In the genomic region with DNA sequence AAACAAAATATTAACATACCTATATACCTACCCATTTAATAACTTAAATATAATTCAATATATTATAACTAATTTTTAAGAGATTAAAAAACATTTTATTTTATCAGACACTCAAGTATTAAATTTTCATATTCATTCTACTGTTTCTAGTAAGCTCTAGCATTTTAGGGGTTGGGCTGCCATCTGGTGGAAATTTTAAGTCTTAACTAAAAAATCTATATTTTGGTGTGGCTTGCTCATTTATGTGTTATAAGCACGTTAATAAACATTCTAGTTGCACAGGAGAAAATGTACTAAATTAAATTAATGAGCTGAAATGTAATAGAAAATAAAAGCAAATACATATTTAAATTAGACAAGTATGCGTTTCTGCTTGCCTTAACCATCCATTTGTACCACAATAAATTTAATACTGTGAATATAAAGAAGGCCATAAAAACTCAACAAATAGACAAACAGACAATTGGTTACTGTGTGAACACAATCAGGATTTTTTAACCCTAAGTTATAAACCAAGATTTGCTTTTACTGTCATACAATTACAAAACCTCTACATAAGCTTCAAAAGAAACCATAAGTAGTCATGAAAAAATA, we compare ENCODE assay signal across 9 cellular contexts.
DNase-seq lines count a peak whose midpoint lies in the region; ATAC-seq and TF ChIP-seq lines count a peak whose summit lies in the region.
"Had no signal": no experiment of that assay in that cellular context is flagged by ENCODE, and none has a peak within 500 bp of the region (broad histone marks: within the 10 kb centered on the region; RNA-seq: fewer than 3 reads in every experiment).

No MANE protein-coding gene starts in this region.

- H3K4me3 ChIP-seq in breast epithelium (no peak overlapping the region), mammary epithelial cell (replicated peaks in 1 of 3; ENCODE audit: insufficient read depth in 1 of 3, low read depth in 2 of 3, low read length in 3 of 3) (no peak overlapping the region), neural progenitor cell (no peak overlapping the region)

- H3K79me2 ChIP-seq in mammary epithelial cell (ENCODE audit: insufficient read depth, low read length) (no peaks in the 10 kb centered on the region), neural progenitor cell (ENCODE audit: low read depth) (no peaks in the 10 kb centered on the region)

- peak; percentile 59 for TF ChIP-seq CTCF in MCF 10A (IDR thresholded peaks at IDR 0.05; ENCODE audit: unreplicated experiment)
- no peak for TF ChIP-seq CTCF in breast epithelium (IDR thresholded peaks at IDR 0.05)
- TF ChIP-seq CTCF in mammary epithelial cell (conservative IDR thresholded peaks at IDR 0.05 in 1 of 2, IDR thresholded peaks at IDR 0.05 in 1 of 2; ENCODE audit: extremely low read depth in 1 of 2, insufficient read depth in 1 of 2, low read depth in 1 of 2, low read length in 2 of 2), result peak in 1 of 2 donors; percentile 46
- peak; percentile 62 for TF ChIP-seq CTCF in neural progenitor cell (IDR thresholded peaks at IDR 0.05)

- BruUV-seq in MCF 10A (replicated peaks; lab: Mats Ljungman, UMichigan) (no TSS peak), mammary epithelial cell (replicated peaks; lab: Mats Ljungman, UMichigan) (no TSS peak)

- H3K27ac ChIP-seq in breast epithelium (no peak overlapping the region), mammary epithelial cell (ENCODE audit: insufficient read depth, low read depth, low read length) (no peak overlapping the region), neural progenitor cell (no peak overlapping the region)

- peaks cover 9% of the 10 kb centered on the region for H3K4me1 Mint-ChIP-seq in MCF 10A (ENCODE audit: insufficient read depth, unreplicated experiment)
- no peaks in the 10 kb centered on the region for H3K4me1 Mint-ChIP-seq in neural progenitor cell
- no peaks in the 10 kb centered on the region for H3K4me1 Mint-ChIP-seq in stimulated activated naive CD8-positive, alpha-beta T cell treated with anti-CD3 and anti-CD28 coated beads, Interleukin-15, amount 100 ng/mL, for 72 hours
- H3K4me1 Mint-ChIP-seq: CD4-positive, CD25-positive, alpha-beta regulatory T cell had no signal

- H3K9me3 ChIP-seq in breast epithelium (no peaks in the 10 kb centered on the region), mammary epithelial cell (replicated peaks; ENCODE audit: insufficient read depth, low read length) (no peaks in the 10 kb centered on the region), neural progenitor cell (ENCODE audit: low read depth) (no peaks in the 10 kb centered on the region)

- in situ Hi-C loops in mammary epithelial cell (cut with MboI; ENCODE audit: low sequenced_read_pairs in 2 of 2), result no loop called here

- CTCF ChIA-PET in MCF 10A (lab: Yijun Ruan, JAX), result interaction anchor here (0.5 to 4.9 kb wide), 5 partner anchors 10 to 1784 kb away, joined by 3 to 50 read pairs (median 3); no protein-coding TSS in a partner anchor
- CTCF ChIA-PET in mammary epithelial cell (lab: Charles Lee; ENCODE audit: low non-redundant PET), result interaction anchor here (0.6 kb wide), 1 partner anchor 422 kb away, joined by 3 read pairs; no protein-coding TSS in a partner anchor

- H3K36me3 Mint-ChIP-seq in MCF 10A (ENCODE audit: insufficient read depth, unreplicated experiment) (no peaks in the 10 kb centered on the region), neural progenitor cell (no peaks in the 10 kb centered on the region)
- H3K36me3 Mint-ChIP-seq: CD4-positive, CD25-positive, alpha-beta regulatory T cell had no signal

- no peak overlapping the region for H3K27ac Mint-ChIP-seq in MCF 10A (ENCODE audit: low read depth, unreplicated experiment)
- no peak overlapping the region for H3K27ac Mint-ChIP-seq in neural progenitor cell
- no peak overlapping the region for H3K27ac Mint-ChIP-seq in stimulated activated naive CD8-positive, alpha-beta T cell treated with anti-CD3 and anti-CD28 coated beads, Interleukin-15, amount 100 ng/mL, for 72 hours
- H3K27ac Mint-ChIP-seq: CD4-positive, CD25-positive, alpha-beta regulatory T cell had no signal

- H3K36me3 ChIP-seq in breast epithelium, result no peaks in the 10 kb centered on the region
- no peaks in the 10 kb centered on the region for H3K36me3 ChIP-seq in mammary epithelial cell (ENCODE audit: insufficient read depth, low read length)
- no peaks in the 10 kb centered on the region for H3K36me3 ChIP-seq in neural progenitor cell

- TF ChIP-seq POLR2A in breast epithelium (IDR thresholded peaks at IDR 0.05), result no peak

- H3K4me1 ChIP-seq in breast epithelium (no peaks in the 10 kb centered on the region), mammary epithelial cell (ENCODE audit: insufficient read depth, low read length) (no peaks in the 10 kb centered on the region), neural progenitor cell (no peaks in the 10 kb centered on the region)

- no peaks in the 10 kb centered on the region for H3K27me3 Mint-ChIP-seq in MCF 10A (ENCODE audit: insufficient read depth, unreplicated experiment)
- no peaks in the 10 kb centered on the region for H3K27me3 Mint-ChIP-seq in neural progenitor cell (ENCODE audit: insufficient read depth, low read depth)
- H3K27me3 Mint-ChIP-seq in stimulated activated naive CD8-positive, alpha-beta T cell treated with anti-CD3 and anti-CD28 coated beads, Interleukin-15, amount 100 ng/mL, for 72 hours, result no peaks in the 10 kb centered on the region
- H3K27me3 Mint-ChIP-seq: CD4-positive, CD25-positive, alpha-beta regulatory T cell had no signal

- H3K9me3 Mint-ChIP-seq in MCF 10A (ENCODE audit: unreplicated experiment) (no peaks in the 10 kb centered on the region), neural progenitor cell (no peaks in the 10 kb centered on the region)
- H3K9me3 Mint-ChIP-seq in stimulated activated naive CD8-positive, alpha-beta T cell treated with anti-CD3 and anti-CD28 coated beads, Interleukin-15, amount 100 ng/mL, for 72 hours, result peaks cover 0 to 9% of the 10 kb centered on the region in 2 donors

- no peak for ATAC-seq in stimulated activated naive CD8-positive, alpha-beta T cell treated with anti-CD3 and anti-CD28 coated beads, Interleukin-15, amount 100 ng/mL, for 72 hours
- ATAC-seq in HG02973 (IDR thresholded peaks at IDR 0.05; ENCODE audit: unreplicated experiment), result no peak

- H3K4me2 ChIP-seq in mammary epithelial cell (ENCODE audit: insufficient read depth, low read depth, low read length), result no peak overlapping the region
- no peak overlapping the region for H3K4me2 ChIP-seq in neural progenitor cell

- 0% methylated on average over 2 of the region's 2 CpGs for WGBS in mammary epithelial cell (ENCODE audit: low coverage, missing lambda C conversion rate)

- H3K4me3 Mint-ChIP-seq in MCF 10A (ENCODE audit: unreplicated experiment) (no peak overlapping the region), neural progenitor cell (no peak overlapping the region)
- no peak overlapping the region for H3K4me3 Mint-ChIP-seq in stimulated activated naive CD8-positive, alpha-beta T cell treated with anti-CD3 and anti-CD28 coated beads, Interleukin-15, amount 100 ng/mL, for 72 hours
- H3K4me3 Mint-ChIP-seq: CD4-positive, CD25-positive, alpha-beta regulatory T cell had no signal

- H3K27me3 ChIP-seq in breast epithelium, result no peaks in the 10 kb centered on the region
- H3K27me3 ChIP-seq in mammary epithelial cell (ENCODE audit: insufficient read depth, low read length), result no peaks in the 10 kb centered on the region
- H3K27me3 ChIP-seq in neural progenitor cell, result no peaks in the 10 kb centered on the region

- peak; percentile 69 for DNase-seq in MCF 10A (ENCODE audit: unreplicated experiment)
- no peak for DNase-seq in breast epithelium (ENCODE audit: low spot score in 2 of 2)
- DNase-seq in NCI-H82 (lab: John Stamatoyannopoulos, UW), result peak; percentile 60
- peak; percentile 24 for DNase-seq in mammary epithelial cell
- DNase-seq in neural progenitor cell (ENCODE audit: low spot score), result peak; percentile 51
- DNase-seq in ureter (ENCODE audit: low spot score), result no peak
- DNase-seq in stimulated activated naive CD8-positive, alpha-beta T cell treated with anti-CD3 and anti-CD28 coated beads, Interleukin-15, amount 100 ng/mL, for 72 hours, result no peak

- no peak overlapping the region for H2AFZ ChIP-seq in mammary epithelial cell (ENCODE audit: low read depth, low read length)
- H2AFZ ChIP-seq in neural progenitor cell (replicated peaks), result no peak overlapping the region

- intact Hi-C loops in MCF 10A (cut with micrococcal nuclease), result loop anchor here (1.0 to 10.0 kb wide), 5 partner anchors 293 to 1746 kb away; no protein-coding TSS in a partner anchor
- intact Hi-C loops in breast epithelium (cut with DNase I; ENCODE audit: low total_unique reads), result no loop called here
- intact Hi-C loops in mammary epithelial cell (cut with micrococcal nuclease), result loop anchor here (1.0 kb wide), 1 partner anchor 422 kb away; no protein-coding TSS in a partner anchor

- POLR2A ChIA-PET in MCF 10A (lab: Yijun Ruan, JAX), result interaction anchor here (0.8 kb wide), 1 partner anchor 421 kb away, joined by 3 read pairs; no protein-coding TSS in a partner anchor

- H3K9ac ChIP-seq in mammary epithelial cell (ENCODE audit: insufficient read depth, low read length), result no peak overlapping the region
- no peak overlapping the region for H3K9ac ChIP-seq in neural progenitor cell

- dilution Hi-C loops in mammary epithelial cell (cut with HindIII; ENCODE audit: low sequenced_read_pairs), result no loop called here

- no peaks in the 10 kb centered on the region for H3F3A ChIP-seq in neural progenitor cell (ENCODE audit: low read depth)

- H4K20me1 ChIP-seq in mammary epithelial cell (ENCODE audit: insufficient read depth, low read length), result no peaks in the 10 kb centered on the region
- no peaks in the 10 kb centered on the region for H4K20me1 ChIP-seq in neural progenitor cell (ENCODE audit: low read depth)

Comparison
In these comparisons a context has a peak if more than half of its experiments do, and no peak if none do; other contexts are left out.
1. DNase-seq: peak in MCF 10A (single experiment), NCI-H82 (single experiment), mammary epithelial cell (single experiment) and neural progenitor cell (single experiment); none in breast epithelium (0 of 2), ureter (single experiment) and stimulated activated naive CD8-positive, alpha-beta T cell treated with anti-CD3 and anti-CD28 coated beads, Interleukin-15, amount 100 ng/mL, for 72 hours (0 of 2).
2. CTCF ChIP-seq: peak in MCF 10A (single experiment) and neural progenitor cell (single experiment); none in breast epithelium (0 of 3).